Comparison of ENCODE assay signal across 10 cellular contexts in genomic region chr2:174328309-174329156, GRCh38. TPM values are rescaled to one million over a fixed set of nuclear protein-coding genes. Genes with fewer than 3 reads are reported as not detected.
A peak's percentile ranks its signal among the peaks of the same experiment; 100 is the strongest.
DNase-seq lines count a peak whose midpoint lies in the region; ATAC-seq and TF ChIP-seq lines count a peak whose summit lies in the region.
"Had no signal": no experiment of that assay in that cellular context is flagged by ENCODE, and none has a peak within 500 bp of the region (broad histone marks: within the 10 kb centered on the region; RNA-seq: fewer than 3 reads in every experiment).

No MANE protein-coding gene starts in this region.

- H3K36me3 ChIP-seq in SK-N-SH (replicated peaks in 1 of 2; ENCODE audit: control insufficient read depth in 1 of 2, insufficient read depth in 2 of 2, low read length in 1 of 2) (no peaks in the 10 kb centered on the region), GM23338 (ENCODE audit: insufficient read depth) (no peaks in the 10 kb centered on the region), neuron (ENCODE audit: insufficient read depth, low read length) (no peaks in the 10 kb centered on the region), ascending aorta (no peaks in the 10 kb centered on the region)

- intact Hi-C loops in dorsolateral prefrontal cortex (cut with DNase I) (no loop called here), ascending aorta (cut with DNase I) (no loop called here)

- H3K4me3 ChIP-seq in SK-N-SH (ENCODE audit: low read depth in 2 of 2, low read length in 1 of 2) (no peak overlapping the region; a peak in 1 of 4 replicates), GM23338 (peak overlapping the region; percentile 61), neuron (ENCODE audit: low read length) (peak overlapping the region; percentile 17), dorsolateral prefrontal cortex (peak overlapping the region in 6 of 59 donors; percentile 9 to 24 (median 12)), ascending aorta (no peak overlapping the region)

- H3K4me1 Mint-ChIP-seq in GM23338 (peaks cover 60% of the 10 kb centered on the region), endothelial cell (ENCODE audit: unreplicated experiment) (peaks cover 46% of the 10 kb centered on the region)

- H4K20me1 ChIP-seq in SK-N-SH (ENCODE audit: insufficient read depth) (no peaks in the 10 kb centered on the region), GM23338 (replicated peaks; ENCODE audit: insufficient read depth) (peaks cover 21% of the 10 kb centered on the region)

- H3K79me2 ChIP-seq in SK-N-SH (ENCODE audit: insufficient read depth) (no peaks in the 10 kb centered on the region), GM23338 (replicated peaks; ENCODE audit: insufficient read depth) (no peaks in the 10 kb centered on the region)

- ATAC-seq in SK-N-SH treated with all-trans-retinoic acid at 6 μM for 48 hours (no peak; the same call in 2 of the 3 replicates), GM23338 (peak; percentile 3; the same call in 2 of the 3 replicates)

- POLR2A ChIA-PET in SK-N-SH (lab: Yijun Ruan, JAX), result no interaction called here

- H3K27ac Mint-ChIP-seq in GM23338, result no peak overlapping the region
- no peak overlapping the region for H3K27ac Mint-ChIP-seq in endothelial cell (ENCODE audit: unreplicated experiment)

- WGBS in SK-N-SH (ENCODE audit: low lambda C conversion rate), result 16% methylated on average over 42 of the region's 47 CpGs

- TF ChIP-seq RAD21 in SK-N-SH (IDR thresholded peaks at IDR 0.05; ENCODE audit: low read length), result no peak

- H3K27me3 Mint-ChIP-seq in GM23338 (ENCODE audit: insufficient read depth, low read depth, poor library complexity) (peaks cover 94% of the 10 kb centered on the region), endothelial cell (ENCODE audit: unreplicated experiment) (peaks cover 26% of the 10 kb centered on the region)

- H3K27ac ChIP-seq in SK-N-SH (ENCODE audit: low read depth in 2 of 2, low read length in 1 of 2) (no peak overlapping the region), GM23338 (ENCODE audit: low read depth) (no peak overlapping the region), dorsolateral prefrontal cortex (no peak overlapping the region), ascending aorta (no peak overlapping the region)

- 0 out of 2 replicates have a peak overlapping the region, but pooled peaks have one; percentile 35 for H2AFZ ChIP-seq in SK-N-SH (ENCODE audit: low read depth)
- H2AFZ ChIP-seq in GM23338, result peak overlapping the region; percentile 90
- no peak overlapping the region for H2AFZ ChIP-seq in neuron (ENCODE audit: low read depth, low read length)

- H3K27me3 ChIP-seq in SK-N-SH (ENCODE audit: insufficient read depth) (peaks cover 85% of the 10 kb centered on the region), GM23338 (ENCODE audit: insufficient read depth) (peaks cover 95% of the 10 kb centered on the region), neuron (ENCODE audit: insufficient read depth, low read length) (peaks cover 68% of the 10 kb centered on the region), dorsolateral prefrontal cortex (peaks cover 24 to 100% (median 92%) of the 10 kb centered on the region in 45 donors), ascending aorta (peaks cover 23% of the 10 kb centered on the region)

- H3F3A ChIP-seq in SK-N-SH (replicated peaks; ENCODE audit: insufficient read depth) (no peaks in the 10 kb centered on the region), GM23338 (replicated peaks; ENCODE audit: low read depth) (peaks cover 51% of the 10 kb centered on the region)

- H3K4me1 ChIP-seq in SK-N-SH (ENCODE audit: control insufficient read depth in 1 of 2, insufficient read depth in 2 of 2, low read depth in 1 of 2, low read length in 1 of 2) (peaks cover 0 to 20% of the 10 kb centered on the region in 2 experiments; a peak in 3 of 4 replicates), GM23338 (ENCODE audit: insufficient read depth) (peaks cover 66% of the 10 kb centered on the region), neuron (ENCODE audit: insufficient read depth, low read length) (peaks cover 34% of the 10 kb centered on the region), ascending aorta (peaks cover 0 to 10% of the 10 kb centered on the region in 2 donors)

- no peak overlapping the region for H3K9ac ChIP-seq in SK-N-SH

- DNase-seq in SK-N-SH (no peak), GM23338 (ENCODE audit: low spot score) (peak; percentile 74), endothelial cell (ENCODE audit: low spot score) (peak; percentile 31), dorsolateral prefrontal cortex (no peak), ascending aorta (ENCODE audit: low spot score in 2 of 2) (no peak)
- no peak for DNase-seq in stimulated activated CD4-positive, alpha-beta T cell treated with anti-CD3 and anti-CD28 coated beads, Interleukin-12 subunit alpha, Interleukin-12 subunit beta, amount 100 ng/mL, for 4 hours
- DNase-seq: NCI-H1436 treated with DMSO at 0.1 percent for 48 hours had no signal

- peak overlapping the region; percentile 93 for H3K4me3 Mint-ChIP-seq in GM23338
- H3K4me3 Mint-ChIP-seq in endothelial cell (ENCODE audit: unreplicated experiment), result peak overlapping the region; percentile 83

- no peak for TF ChIP-seq EP300 in SK-N-SH (IDR thresholded peaks at IDR 0.05; ENCODE audit: borderline replicate concordance in 1 of 2, low read depth in 1 of 2, low read length in 1 of 2)

- H3K36me3 Mint-ChIP-seq in GM23338 (ENCODE audit: low read depth), result no peaks in the 10 kb centered on the region; the same call in 2 of the 3 replicates
- H3K36me3 Mint-ChIP-seq in endothelial cell (ENCODE audit: low read depth, unreplicated experiment), result peaks cover 3% of the 10 kb centered on the region

- CTCF ChIA-PET in SK-N-SH (lab: Yijun Ruan, JAX), result interaction anchor here (0.8 to 4.7 kb wide), 5 partner anchors 8 to 965 kb away, joined by 3 to 19 read pairs (median 3); no protein-coding TSS in a partner anchor

- no peaks in the 10 kb centered on the region for H3K9me3 ChIP-seq in SK-N-SH
- peaks cover 5% of the 10 kb centered on the region for H3K9me3 ChIP-seq in neuron (ENCODE audit: low read length)
- H3K9me3 ChIP-seq in ascending aorta, result no peaks in the 10 kb centered on the region

- H3K4me2 ChIP-seq in SK-N-SH (no peak overlapping the region), GM23338 (peak overlapping the region; percentile 78)

- H3K9me3 Mint-ChIP-seq in GM23338 (no peaks in the 10 kb centered on the region; the same call in 2 of the 3 replicates), endothelial cell (ENCODE audit: unreplicated experiment) (no peaks in the 10 kb centered on the region)

- TF ChIP-seq CTCF in SK-N-SH (IDR thresholded peaks at IDR 0.05) (no peak), GM23338 (conservative IDR thresholded peaks at IDR 0.05; ENCODE audit: low read depth in 2 of 2) (no peak), endothelial cell (IDR thresholded peaks at IDR 0.05; ENCODE audit: unreplicated experiment) (no peak), dorsolateral prefrontal cortex (IDR thresholded peaks at IDR 0.05 in 54 of 56, conservative IDR thresholded peaks at IDR 0.05 in 2 of 56; ENCODE audit: low read depth in 1 of 56, partially characterized antibody in 56 of 56) (no peak), ascending aorta (IDR thresholded peaks at IDR 0.05) (no peak)

- H3K9me2 ChIP-seq in SK-N-SH (no peaks in the 10 kb centered on the region), GM23338 (ENCODE audit: insufficient read depth) (no peaks in the 10 kb centered on the region)

TF ChIP-seq in SK-N-SH, 30 proteins besides CTCF, POLR2A, EP300 and RAD21:
- TF ChIP-seq GABPA (IDR thresholded peaks at IDR 0.05; ENCODE audit: low read depth) (no peak), EZH2phosphoT487 (IDR thresholded peaks at IDR 0.05; ENCODE audit: borderline replicate concordance, low read depth) (0 out of 2 replicates have a peak, but pooled peaks have one; percentile 64)

TF ChIP-seq in SK-N-SH treated with all-trans-retinoic acid at 6 μM for 48 hours, 23 proteins besides CTCF, POLR2A, EP300 and RAD21:
- no peak for TF ChIP-seq OSR1 (CRISPR knock-in tag; IDR thresholded peaks at IDR 0.05)
- no peak for TF ChIP-seq RARB (CRISPR knock-in tag; IDR thresholded peaks at IDR 0.05)
- no peak for TF ChIP-seq CSDC2 (CRISPR knock-in tag; IDR thresholded peaks at IDR 0.05)
- TF ChIP-seq CSRNP3 (CRISPR knock-in tag; IDR thresholded peaks at IDR 0.05), result no peak

TF ChIP-seq in GM23338, 12 proteins besides CTCF, POLR2A, EP300 and RAD21:
- TF ChIP-seq EZH2 (IDR thresholded peaks at IDR 0.05; ENCODE audit: low read depth, unreplicated experiment) (peak; percentile 85), EZH2phosphoT487 (IDR thresholded peaks at IDR 0.05; ENCODE audit: unreplicated experiment) (peak; percentile 76), JUNB (IDR thresholded peaks at IDR 0.05; ENCODE audit: unreplicated experiment) (no peak), REST (IDR thresholded peaks at IDR 0.05; ENCODE audit: unreplicated experiment) (no peak)

RNA-seq across cellular contexts. Expression of gene SP9, which starts 6.2 kb away (rescaled TPM):
- polyA plus RNA-seq in SK-N-SH (2012; rRNA removed) (not detected in 2 replicates), GM23338 (2016; fragmentation: Nextera tagmentation; extraction: Ambion mirVana) (0.14 TPM in 1 of 2 replicates, not detected in the other)
- polyA plus RNA-seq in SK-N-SH (2012; cell fraction: cytosol; rRNA removed), result not detected in 2 replicates
- polyA plus RNA-seq in SK-N-SH (2012; cell fraction: nucleus; rRNA removed), result not detected in 2 replicates
- 0.12 and 0.49 TPM in 2 replicates for total RNA-seq in GM23338 (2014; rRNA removed; shearing (Covaris generic))
- total RNA-seq in endothelial cell (ENCODE audit: unreplicated experiment) (0.31 TPM), dorsolateral prefrontal cortex (1 to 10 TPM; 1.3 to 7.0 (median 3.9) TPM), ascending aorta (not detected)
- total RNA-seq: dermis microvascular lymphatic vessel endothelial cell had no signal

Comparison
In these comparisons a context has a peak if more than half of its experiments do, and no peak if none do; other contexts are left out.
1. DNase-seq: peak in GM23338 (single experiment) and endothelial cell (single experiment); none in SK-N-SH (single experiment), dorsolateral prefrontal cortex (0 of 10), ascending aorta (0 of 2) and stimulated activated CD4-positive, alpha-beta T cell treated with anti-CD3 and anti-CD28 coated beads, Interleukin-12 subunit alpha, Interleukin-12 subunit beta, amount 100 ng/mL, for 4 hours (single experiment).
2. H3K4me3 ChIP-seq: peak in GM23338 (single experiment) and neuron (single experiment); none in SK-N-SH (0 of 2) and ascending aorta (0 of 2).